1 cellular context compared by ENCODE assay signal in genomic region chr18:22933206-22933957, GRCh38.
TF ChIP-seq lines count a peak whose summit lies in the region.

Gene RBBP8, plus strand, starts transcription at chr18:22933328. Its CDS starts 3,524 bp downstream, at chr18:22936852.

TF ChIP-seq in HepG2, 621 proteins besides CTCF, POLR2A, EP300 and RAD21 (continued from another document and continues in another):
- TF ChIP-seq, protein P1, sequence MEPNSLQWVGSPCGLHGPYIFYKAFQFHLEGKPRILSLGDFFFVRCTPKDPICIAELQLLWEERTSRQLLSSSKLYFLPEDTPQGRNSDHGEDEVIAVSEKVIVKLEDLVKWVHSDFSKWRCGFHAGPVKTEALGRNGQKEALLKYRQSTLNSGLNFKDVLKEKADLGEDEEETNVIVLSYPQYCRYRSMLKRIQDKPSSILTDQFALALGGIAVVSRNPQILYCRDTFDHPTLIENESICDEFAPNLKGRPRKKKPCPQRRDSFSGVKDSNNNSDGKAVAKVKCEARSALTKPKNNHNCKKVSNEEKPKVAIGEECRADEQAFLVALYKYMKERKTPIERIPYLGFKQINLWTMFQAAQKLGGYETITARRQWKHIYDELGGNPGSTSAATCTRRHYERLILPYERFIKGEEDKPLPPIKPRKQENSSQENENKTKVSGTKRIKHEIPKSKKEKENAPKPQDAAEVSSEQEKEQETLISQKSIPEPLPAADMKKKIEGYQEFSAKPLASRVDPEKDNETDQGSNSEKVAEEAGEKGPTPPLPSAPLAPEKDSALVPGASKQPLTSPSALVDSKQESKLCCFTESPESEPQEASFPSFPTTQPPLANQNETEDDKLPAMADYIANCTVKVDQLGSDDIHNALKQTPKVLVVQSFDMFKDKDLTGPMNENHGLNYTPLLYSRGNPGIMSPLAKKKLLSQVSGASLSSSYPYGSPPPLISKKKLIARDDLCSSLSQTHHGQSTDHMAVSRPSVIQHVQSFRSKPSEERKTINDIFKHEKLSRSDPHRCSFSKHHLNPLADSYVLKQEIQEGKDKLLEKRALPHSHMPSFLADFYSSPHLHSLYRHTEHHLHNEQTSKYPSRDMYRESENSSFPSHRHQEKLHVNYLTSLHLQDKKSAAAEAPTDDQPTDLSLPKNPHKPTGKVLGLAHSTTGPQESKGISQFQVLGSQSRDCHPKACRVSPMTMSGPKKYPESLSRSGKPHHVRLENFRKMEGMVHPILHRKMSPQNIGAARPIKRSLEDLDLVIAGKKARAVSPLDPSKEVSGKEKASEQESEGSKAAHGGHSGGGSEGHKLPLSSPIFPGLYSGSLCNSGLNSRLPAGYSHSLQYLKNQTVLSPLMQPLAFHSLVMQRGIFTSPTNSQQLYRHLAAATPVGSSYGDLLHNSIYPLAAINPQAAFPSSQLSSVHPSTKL (CRISPR knock-in tag; IDR thresholded peaks at IDR 0.05) = peak; percentile 38; the same call in 1 of the 2 replicates
- TF ChIP-seq CHD4 (IDR thresholded peaks at IDR 0.05; ENCODE audit: borderline replicate concordance, low read length) (no peak), KDM2A (CRISPR knock-in tag; IDR thresholded peaks at IDR 0.05; ENCODE audit: borderline replicate concordance, low read depth) (peak; percentile 58; the same call in 1 of the 2 replicates), CAMTA2 (CRISPR knock-in tag; IDR thresholded peaks at IDR 0.05; ENCODE audit: borderline replicate concordance) (no peak), ZSCAN30 (CRISPR knock-in tag; IDR thresholded peaks at IDR 0.05) (no peak), ZNF746 (CRISPR knock-in tag; IDR thresholded peaks at IDR 0.05) (no peak), ZNF577 (CRISPR knock-in tag; IDR thresholded peaks at IDR 0.05; ENCODE audit: borderline replicate concordance, low read depth) (no peak), ZNF749 (CRISPR knock-in tag; IDR thresholded peaks at IDR 0.05; ENCODE audit: borderline replicate concordance) (peak; percentile 63; the same call in 1 of the 2 replicates), ZC3H4 (CRISPR knock-in tag; IDR thresholded peaks at IDR 0.05; ENCODE audit: borderline replicate concordance) (no peak; the same call in 1 of the 2 replicates), FOXP1 (IDR thresholded peaks at IDR 0.05) (no peak), FOXP1 (CRISPR knock-in tag; IDR thresholded peaks at IDR 0.05) (no peak), ZFX (CRISPR knock-in tag; IDR thresholded peaks at IDR 0.05; ENCODE audit: low read depth) (peak; percentile 69; the same call in 1 of the 2 replicates), HOXA7 (CRISPR knock-in tag; IDR thresholded peaks at IDR 0.05) (no peak), GMEB1 (CRISPR knock-in tag; IDR thresholded peaks at IDR 0.05; ENCODE audit: borderline replicate concordance) (peak; percentile 47; the same call in 1 of the 2 replicates), FOXJ3 (CRISPR knock-in tag; IDR thresholded peaks at IDR 0.05; ENCODE audit: borderline replicate concordance) (no peak), ZSCAN31 (CRISPR knock-in tag; IDR thresholded peaks at IDR 0.05; ENCODE audit: low read depth) (peak; percentile 46; the same call in 1 of the 2 replicates), JUN (CRISPR knock-in tag; IDR thresholded peaks at IDR 0.05) (no peak), ZNF446 (CRISPR knock-in tag; IDR thresholded peaks at IDR 0.05) (no peak; the same call in 1 of the 2 replicates), RARA (CRISPR knock-in tag; IDR thresholded peaks at IDR 0.05) (no peak), ZNF891 (CRISPR knock-in tag; IDR thresholded peaks at IDR 0.05) (no peak; the same call in none of the 2 replicates), THAP8 (CRISPR knock-in tag; IDR thresholded peaks at IDR 0.05; ENCODE audit: borderline replicate concordance) (no peak; the same call in 1 of the 2 replicates), ZMAT5 (CRISPR knock-in tag; IDR thresholded peaks at IDR 0.05; ENCODE audit: borderline replicate concordance, low read depth) (no peak), FOXK1 (CRISPR knock-in tag; IDR thresholded peaks at IDR 0.05; ENCODE audit: borderline replicate concordance, low read depth) (no peak), ATAD3A (CRISPR knock-in tag; IDR thresholded peaks at IDR 0.05) (no peak), ZNF382 (CRISPR knock-in tag; IDR thresholded peaks at IDR 0.05; ENCODE audit: borderline replicate concordance) (no peak), HNF1B (CRISPR knock-in tag; IDR thresholded peaks at IDR 0.05) (0 out of 2 replicates have a peak, but pooled peaks have one; percentile 42), ZNF615 (CRISPR knock-in tag; IDR thresholded peaks at IDR 0.05; ENCODE audit: borderline replicate concordance) (no peak), SIX4 (CRISPR knock-in tag; IDR thresholded peaks at IDR 0.05) (0 out of 2 replicates have a peak, but pooled peaks have one; percentile 11), ZNF710 (CRISPR knock-in tag; IDR thresholded peaks at IDR 0.05; ENCODE audit: borderline replicate concordance) (no peak), ZNF207 (IDR thresholded peaks at IDR 0.05; ENCODE audit: borderline replicate concordance) (no peak), MZF1 (CRISPR knock-in tag; IDR thresholded peaks at IDR 0.05; ENCODE audit: borderline replicate concordance) (no peak), CENPBD1 (CRISPR knock-in tag; IDR thresholded peaks at IDR 0.05; ENCODE audit: borderline replicate concordance, low read depth) (0 out of 2 replicates have a peak, but pooled peaks have one; percentile 13), ZFP62 (CRISPR knock-in tag; IDR thresholded peaks at IDR 0.05) (no peak)
- TF ChIP-seq, protein P2, sequence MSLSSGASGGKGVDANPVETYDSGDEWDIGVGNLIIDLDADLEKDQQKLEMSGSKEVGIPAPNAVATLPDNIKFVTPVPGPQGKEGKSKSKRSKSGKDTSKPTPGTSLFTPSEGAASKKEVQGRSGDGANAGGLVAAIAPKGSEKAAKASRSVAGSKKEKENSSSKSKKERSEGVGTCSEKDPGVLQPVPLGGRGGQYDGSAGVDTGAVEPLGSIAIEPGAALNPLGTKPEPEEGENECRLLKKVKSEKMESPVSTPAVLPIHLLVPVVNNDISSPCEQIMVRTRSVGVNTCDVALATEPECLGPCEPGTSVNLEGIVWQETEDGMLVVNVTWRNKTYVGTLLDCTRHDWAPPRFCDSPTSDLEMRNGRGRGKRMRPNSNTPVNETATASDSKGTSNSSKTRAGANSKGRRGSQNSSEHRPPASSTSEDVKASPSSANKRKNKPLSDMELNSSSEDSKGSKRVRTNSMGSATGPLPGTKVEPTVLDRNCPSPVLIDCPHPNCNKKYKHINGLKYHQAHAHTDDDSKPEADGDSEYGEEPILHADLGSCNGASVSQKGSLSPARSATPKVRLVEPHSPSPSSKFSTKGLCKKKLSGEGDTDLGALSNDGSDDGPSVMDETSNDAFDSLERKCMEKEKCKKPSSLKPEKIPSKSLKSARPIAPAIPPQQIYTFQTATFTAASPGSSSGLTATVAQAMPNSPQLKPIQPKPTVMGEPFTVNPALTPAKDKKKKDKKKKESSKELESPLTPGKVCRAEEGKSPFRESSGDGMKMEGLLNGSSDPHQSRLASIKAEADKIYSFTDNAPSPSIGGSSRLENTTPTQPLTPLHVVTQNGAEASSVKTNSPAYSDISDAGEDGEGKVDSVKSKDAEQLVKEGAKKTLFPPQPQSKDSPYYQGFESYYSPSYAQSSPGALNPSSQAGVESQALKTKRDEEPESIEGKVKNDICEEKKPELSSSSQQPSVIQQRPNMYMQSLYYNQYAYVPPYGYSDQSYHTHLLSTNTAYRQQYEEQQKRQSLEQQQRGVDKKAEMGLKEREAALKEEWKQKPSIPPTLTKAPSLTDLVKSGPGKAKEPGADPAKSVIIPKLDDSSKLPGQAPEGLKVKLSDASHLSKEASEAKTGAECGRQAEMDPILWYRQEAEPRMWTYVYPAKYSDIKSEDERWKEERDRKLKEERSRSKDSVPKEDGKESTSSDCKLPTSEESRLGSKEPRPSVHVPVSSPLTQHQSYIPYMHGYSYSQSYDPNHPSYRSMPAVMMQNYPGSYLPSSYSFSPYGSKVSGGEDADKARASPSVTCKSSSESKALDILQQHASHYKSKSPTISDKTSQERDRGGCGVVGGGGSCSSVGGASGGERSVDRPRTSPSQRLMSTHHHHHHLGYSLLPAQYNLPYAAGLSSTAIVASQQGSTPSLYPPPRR (CRISPR knock-in tag; IDR thresholded peaks at IDR 0.05; ENCODE audit: borderline replicate concordance) = no peak
- TF ChIP-seq, protein P3, sequence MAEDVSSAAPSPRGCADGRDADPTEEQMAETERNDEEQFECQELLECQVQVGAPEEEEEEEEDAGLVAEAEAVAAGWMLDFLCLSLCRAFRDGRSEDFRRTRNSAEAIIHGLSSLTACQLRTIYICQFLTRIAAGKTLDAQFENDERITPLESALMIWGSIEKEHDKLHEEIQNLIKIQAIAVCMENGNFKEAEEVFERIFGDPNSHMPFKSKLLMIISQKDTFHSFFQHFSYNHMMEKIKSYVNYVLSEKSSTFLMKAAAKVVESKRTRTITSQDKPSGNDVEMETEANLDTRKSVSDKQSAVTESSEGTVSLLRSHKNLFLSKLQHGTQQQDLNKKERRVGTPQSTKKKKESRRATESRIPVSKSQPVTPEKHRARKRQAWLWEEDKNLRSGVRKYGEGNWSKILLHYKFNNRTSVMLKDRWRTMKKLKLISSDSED (CRISPR knock-in tag; IDR thresholded peaks at IDR 0.05) = peak; percentile 58; the same call in 1 of the 2 replicates
